Comparison of ENCODE assay signal across 12 cellular contexts in genomic region chr7:113657603-113658002, GRCh38.
A peak's percentile ranks its signal among the peaks of the same experiment; 100 is the strongest.
DNase-seq lines count a peak whose midpoint lies in the region; ATAC-seq and TF ChIP-seq lines count a peak whose summit lies in the region.
"Had no signal": no experiment of that assay in that cellular context is flagged by ENCODE, and none has a peak within 500 bp of the region (broad histone marks: within the 10 kb centered on the region; RNA-seq: fewer than 3 reads in every experiment).

No MANE protein-coding gene starts in this region.

- ATAC-seq in GM19397 (IDR thresholded peaks at IDR 0.05; ENCODE audit: unreplicated experiment) (peak; percentile 97), HG02798 (IDR thresholded peaks at IDR 0.05; ENCODE audit: poor library complexity, unreplicated experiment) (peak; percentile 91), HG03521 (IDR thresholded peaks at IDR 0.05; ENCODE audit: unreplicated experiment) (peak; percentile 86)
- ATAC-seq: T-helper 17 cell had no signal

- no peak for TF ChIP-seq CTCF in GM12865 (IDR thresholded peaks at IDR 0.05; ENCODE audit: insufficient read depth, low read depth, low read length, missing control alignments)

- DNase-seq in GM12865 (ENCODE audit: low read depth) (peak; percentile 59), COLO829 (ENCODE audit: low spot score) (no peak), middle frontal gyrus (ENCODE audit: extremely low spot score, low spot score) (no peak), NCI-H1694 (lab: John Stamatoyannopoulos, UW) (no peak), 8988T (no peak)
- DNase-seq: hippocampal formation, T-helper 17 cell had no signal

- no peak overlapping the region for H3K4me3 ChIP-seq in GM12865 (ENCODE audit: low read depth, low read length)
- H3K4me3 ChIP-seq: ascending aorta, thoracic aorta had no signal
